Comparison of ENCODE assay signal across 9 cellular contexts in genomic region chr17:8359769-8360168, GRCh38. TPM values are rescaled to one million over a fixed set of nuclear protein-coding genes. Genes with fewer than 3 reads are reported as not detected.
A peak's percentile ranks its signal among the peaks of the same experiment; 100 is the strongest.
DNase-seq lines count a peak whose midpoint lies in the region; TF ChIP-seq lines count a peak whose summit lies in the region.
"Had no signal": no experiment of that assay in that cellular context is flagged by ENCODE, and none has a peak within 500 bp of the region (broad histone marks: within the 10 kb centered on the region; RNA-seq: fewer than 3 reads in every experiment).

No MANE protein-coding gene starts in this region.

- H3K27ac Mint-ChIP-seq in MCF 10A (ENCODE audit: low read depth, unreplicated experiment): peak overlapping the region; percentile 17
- H3K27ac Mint-ChIP-seq: T-helper 1 cell treated with Interleukin-12 subunit alpha and Interleukin-12 subunit beta and Interleukin-4 antibody, amounts not matched to agents 30 μg/mL and 1 μg/mL, for 36 hours had no signal

- no peaks in the 10 kb centered on the region for H3K27me3 Mint-ChIP-seq in MCF 10A (ENCODE audit: insufficient read depth, unreplicated experiment)

- H3K27me3 ChIP-seq in iPS-20b (ENCODE audit: insufficient read depth, low read length): no peaks in the 10 kb centered on the region

- H3K4me3 ChIP-seq in iPS-20b (ENCODE audit: low read length): no peak overlapping the region
- H3K4me3 ChIP-seq: coronary artery had no signal

- CTCF ChIA-PET in MCF 10A (lab: Yijun Ruan, JAX): interaction anchor here (0.8 to 0.9 kb wide), 2 partner anchors 22 to 38 kb away, joined by 3 read pairs; partner anchors contain the start of gene RNF222

- TF ChIP-seq CTCF in MCF 10A (IDR thresholded peaks at IDR 0.05; ENCODE audit: unreplicated experiment): no peak

- peaks cover 15% of the 10 kb centered on the region for H3K4me1 ChIP-seq in iPS-20b (ENCODE audit: insufficient read depth, low read length)

- no peak overlapping the region for H3K4me3 Mint-ChIP-seq in MCF 10A (ENCODE audit: unreplicated experiment)
- H3K4me3 Mint-ChIP-seq: T-helper 1 cell treated with Interleukin-12 subunit alpha and Interleukin-12 subunit beta and Interleukin-4 antibody, amounts not matched to agents 30 μg/mL and 1 μg/mL, for 36 hours had no signal

- DNase-seq in LHCN-M2 (ENCODE audit: low read depth) (peak; percentile 88), MCF 10A (ENCODE audit: unreplicated experiment) (peak; percentile 78), substantia nigra (lab: John Stamatoyannopoulos, UW) (peak in 2 of 49 donors; percentile 15 to 20), GOT3 (lab: John Stamatoyannopoulos, UW) (no peak), SW480 (ENCODE audit: low spot score) (no peak), cerebellum (ENCODE audit: low spot score) (no peak)

- H3K4me1 Mint-ChIP-seq in MCF 10A (ENCODE audit: insufficient read depth, unreplicated experiment): peaks cover 10% of the 10 kb centered on the region

- intact Hi-C loops in MCF 10A (cut with micrococcal nuclease): no loop called here

- H3K36me3 ChIP-seq in iPS-20b (ENCODE audit: insufficient read depth, low read depth, low read length): no peaks in the 10 kb centered on the region

- POLR2A ChIA-PET in MCF 10A (lab: Yijun Ruan, JAX): interaction anchor here (0.7 to 3.1 kb wide), 7 partner anchors 17 to 77 kb away, joined by 3 to 16 read pairs (median 4); partner anchors contain the start of genes KRABD2 and SLC25A35

- no TSS peak for BruUV-seq in MCF 10A (replicated peaks; lab: Mats Ljungman, UMichigan)

- H3K36me3 Mint-ChIP-seq in MCF 10A (ENCODE audit: insufficient read depth, unreplicated experiment): no peaks in the 10 kb centered on the region

- H3K9ac ChIP-seq in iPS-20b (ENCODE audit: low read depth, low read length): peak overlapping the region; percentile 4; the same call in 1 of the 2 replicates

- H3K9me3 Mint-ChIP-seq in MCF 10A (ENCODE audit: unreplicated experiment): no peaks in the 10 kb centered on the region
- H3K9me3 Mint-ChIP-seq: T-helper 1 cell treated with Interleukin-12 subunit alpha and Interleukin-12 subunit beta and Interleukin-4 antibody, amounts not matched to agents 30 μg/mL and 1 μg/mL, for 36 hours had no signal

- no peak overlapping the region for H3K27ac ChIP-seq in iPS-20b (ENCODE audit: low read length)
- H3K27ac ChIP-seq in substantia nigra (ENCODE audit: low read depth, low read length, poor library complexity, severe bottlenecking): peak overlapping the region; percentile 73

- H3K9me3 ChIP-seq in iPS-20b (ENCODE audit: insufficient read depth, low read depth, low read length): no peaks in the 10 kb centered on the region

RNA-seq across cellular contexts. Expression of gene ODF4, which starts 20.1 kb away (rescaled TPM):
- total RNA-seq in LHCN-M2 (2014; rRNA removed) (not detected in 2 replicates), MCF 10A (2022) (not detected in 2 replicates), cerebellum (not detected)
- polyA plus RNA-seq in LHCN-M2 (2012): not detected

RNA-seq across cellular contexts. Expression of gene RPL26, which starts 23.2 kb away (rescaled TPM):
- total RNA-seq in LHCN-M2 (2014; rRNA removed) (2,622 and 3,054 TPM in 2 replicates), MCF 10A (2022) (3,179 and 3,524 TPM in 2 replicates), cerebellum (1,440 TPM)
- polyA plus RNA-seq in LHCN-M2 (2012): 2,550 TPM

RNA-seq across cellular contexts. Expression of gene RNF222, which starts 37.9 kb away (rescaled TPM):
- total RNA-seq in LHCN-M2 (2014; rRNA removed) (not detected in 2 replicates), MCF 10A (2022) (not detected in 2 replicates), cerebellum (not detected)
- 0.02 TPM for polyA plus RNA-seq in LHCN-M2 (2012)

RNA-seq across cellular contexts. Expression of gene ARHGEF15, which starts 49.7 kb away (rescaled TPM):
- total RNA-seq in LHCN-M2 (2014; rRNA removed) (not detected in 2 replicates), MCF 10A (2022) (not detected in 2 replicates), cerebellum (0.64 TPM)
- not detected for polyA plus RNA-seq in LHCN-M2 (2012)

Comparison
In these comparisons a context has a peak if more than half of its experiments do, and no peak if none do; other contexts are left out.
1. DNase-seq: peak in LHCN-M2 (single experiment) and MCF 10A (single experiment); none in GOT3 (single experiment), SW480 (single experiment) and cerebellum (single experiment).